ENCODE assay signal across 26 cellular contexts in the genomic region with DNA sequence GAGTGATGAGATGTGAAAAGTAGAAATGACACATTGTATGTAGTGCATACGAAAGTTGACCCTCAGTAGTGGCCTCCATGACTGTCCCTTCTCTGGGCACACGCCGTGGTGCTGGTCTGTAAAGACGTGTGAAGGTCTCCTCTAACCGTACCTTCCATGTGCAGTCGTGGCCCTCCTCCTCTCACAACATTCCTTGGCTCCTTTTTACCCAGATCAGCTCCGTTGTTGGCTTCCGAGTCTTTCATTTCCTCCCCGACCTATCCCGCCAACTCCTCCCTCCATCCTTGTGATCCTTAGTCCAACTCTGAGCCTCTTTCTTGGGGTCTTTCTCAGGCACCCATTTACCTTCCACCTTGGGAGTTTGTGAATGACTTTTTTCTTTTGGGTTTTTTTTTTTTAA.
"Had no signal": no experiment of that assay in that cellular context is flagged by ENCODE, and none has a peak within 500 bp of the region (broad histone marks: within the 10 kb centered on the region; RNA-seq: fewer than 3 reads in every experiment).

No MANE protein-coding gene starts in this region.

- H3K4me3 ChIP-seq: neural progenitor cell, pancreas, prostate gland, right lobe of liver, sigmoid colon, stomach, thoracic aorta, thyroid gland, tibial nerve, upper lobe of right lung, uterus had no signal

- H3K9me3 Mint-ChIP-seq: naive thymus-derived CD8-positive, alpha-beta T cell; natural killer cell treated with Interleukin-12 subunit alpha and Interleukin-12 subunit beta and Interleukin-15 and Interleukin-18, amount 100 ng/mL, for 72 hours; stimulated activated effector memory CD8-positive, alpha-beta T cell treated with anti-CD3 and anti-CD28 coated beads, Interleukin-12 subunit alpha, Interleukin-12 subunit beta, amount 100 ng/mL, for 72 hours; stimulated activated naive CD8-positive, alpha-beta T cell treated with anti-CD3 and anti-CD28 coated beads, Interleukin-15, Interleukin-2, amounts not matched to agents 100 ng/mL and 50 ng/mL, for 24 hours; type B pancreatic cell had no signal

- H3K4me1 Mint-ChIP-seq: naive B cell; stimulated activated effector memory CD8-positive, alpha-beta T cell treated with anti-CD3 and anti-CD28 coated beads, Interleukin-12 subunit alpha, Interleukin-12 subunit beta, amount 100 ng/mL, for 72 hours; stimulated activated naive B cell treated with anti-CD40 and anti-IgM and Interleukin-4, amounts not matched to agents 10 μg/mL and 1 μg/mL and 100 μg/mL, for 72 hours had no signal

- H3K36me3 ChIP-seq: neural progenitor cell, neutrophil, pancreas, prostate gland, right lobe of liver, sigmoid colon, stomach, thoracic aorta, thyroid gland, tibial nerve, upper lobe of right lung, uterus had no signal

- DNase-seq: naive B cell; naive thymus-derived CD8-positive, alpha-beta T cell; nucleus accumbens; pancreas; right cardiac atrium; right lobe of liver; sigmoid colon; stimulated activated CD4-positive, alpha-beta T cell treated with anti-CD3 and anti-CD28 coated beads, Interleukin-15, amount 100 ng/mL, for 24 hours; stimulated activated CD4-positive, alpha-beta T cell treated with anti-CD3 and anti-CD28 coated beads, Interleukin-2, amount 100 ng/mL, for 24 hours; stimulated activated CD4-positive, alpha-beta T cell treated with anti-CD3 and anti-CD28 coated beads, Interleukin-2, amount 100 ng/mL, for 48 hours; stimulated activated CD4-positive, alpha-beta T cell treated with anti-CD3 and anti-CD28 coated beads, Interleukin-4, amount 100 ng/mL, for 24 hours; stimulated activated naive B cell treated with anti-CD40 and anti-IgM and Interleukin-4, amounts not matched to agents 10 μg/mL and 1 μg/mL and 100 μg/mL, for 72 hours; stimulated activated naive CD4-positive, alpha-beta T cell treated with Interleukin-2 at 50 U/mL for 16 hours; stomach; upper lobe of right lung; uterus had no signal

- H3K36me3 Mint-ChIP-seq: naive B cell; naive thymus-derived CD8-positive, alpha-beta T cell; natural killer cell treated with Interleukin-12 subunit alpha and Interleukin-12 subunit beta and Interleukin-15 and Interleukin-18, amount 100 ng/mL, for 72 hours; neural progenitor cell; stimulated activated effector memory CD8-positive, alpha-beta T cell treated with anti-CD3 and anti-CD28 coated beads, Interleukin-12 subunit alpha, Interleukin-12 subunit beta, amount 100 ng/mL, for 72 hours; stimulated activated naive B cell treated with anti-CD40 and anti-IgM and Interleukin-4, amounts not matched to agents 10 μg/mL and 1 μg/mL and 100 μg/mL, for 72 hours; type B pancreatic cell had no signal

- H3K27ac Mint-ChIP-seq: natural killer cell treated with Interleukin-12 subunit alpha and Interleukin-12 subunit beta and Interleukin-15 and Interleukin-18, amount 100 ng/mL, for 72 hours; neural progenitor cell; stimulated activated effector memory CD8-positive, alpha-beta T cell treated with anti-CD3 and anti-CD28 coated beads, Interleukin-12 subunit alpha, Interleukin-12 subunit beta, amount 100 ng/mL, for 72 hours; stimulated activated naive CD8-positive, alpha-beta T cell treated with anti-CD3 and anti-CD28 coated beads, Interleukin-15, Interleukin-2, amounts not matched to agents 100 ng/mL and 50 ng/mL, for 24 hours had no signal

- H3K9me3 ChIP-seq: neutrophil, pancreas, prostate gland, right lobe of liver, sigmoid colon, stomach, thoracic aorta, thyroid gland, tibial nerve, upper lobe of right lung, uterus had no signal

- H3K4me1 ChIP-seq: pancreas, prostate gland, right lobe of liver, sigmoid colon, stomach, tibial nerve, upper lobe of right lung, uterus had no signal

- H3K27me3 ChIP-seq: neural progenitor cell, neutrophil, pancreas, right lobe of liver, sigmoid colon, stomach, thyroid gland, tibial nerve, upper lobe of right lung, uterus had no signal

- H3K4me3 Mint-ChIP-seq: naive B cell; naive thymus-derived CD8-positive, alpha-beta T cell; natural killer cell treated with Interleukin-12 subunit alpha and Interleukin-12 subunit beta and Interleukin-15 and Interleukin-18, amount 100 ng/mL, for 72 hours; neural progenitor cell; stimulated activated effector memory CD8-positive, alpha-beta T cell treated with anti-CD3 and anti-CD28 coated beads, Interleukin-12 subunit alpha, Interleukin-12 subunit beta, amount 100 ng/mL, for 72 hours; stimulated activated naive B cell treated with anti-CD40 and anti-IgM and Interleukin-4, amounts not matched to agents 10 μg/mL and 1 μg/mL and 100 μg/mL, for 72 hours; stimulated activated naive CD8-positive, alpha-beta T cell treated with anti-CD3 and anti-CD28 coated beads, Interleukin-15, Interleukin-2, amounts not matched to agents 100 ng/mL and 50 ng/mL, for 24 hours; type B pancreatic cell had no signal

- H3K27ac ChIP-seq: neural progenitor cell, neutrophil, pancreas, prostate gland, right lobe of liver, sigmoid colon, stomach, thoracic aorta, tibial nerve, upper lobe of right lung, uterus had no signal

- H3K27me3 Mint-ChIP-seq: type B pancreatic cell had no signal
